In the genomic region with DNA sequence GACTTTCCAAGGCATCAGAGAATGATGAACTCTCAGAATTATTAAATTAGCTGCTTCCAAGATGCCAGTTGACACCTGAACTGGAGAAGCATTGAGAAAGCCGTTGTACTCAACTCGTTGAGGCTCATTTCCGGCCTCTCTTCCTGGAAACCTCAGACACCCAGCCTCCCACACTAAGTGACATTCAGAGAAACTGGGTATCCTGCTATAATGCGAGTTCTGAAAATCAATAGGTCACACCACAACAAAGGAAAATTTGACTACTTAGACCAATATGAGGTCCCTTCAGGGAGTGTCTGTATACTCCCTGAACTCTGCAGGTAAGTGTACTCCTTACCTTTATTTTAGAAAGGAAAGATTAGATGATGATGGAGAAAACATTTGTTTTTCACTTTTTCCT, we compare ENCODE assay signal across 22 cellular contexts. TPM values are rescaled to one million over a fixed set of nuclear protein-coding genes. Genes with fewer than 3 reads are reported as not detected.
A peak's percentile ranks its signal among the peaks of the same experiment; 100 is the strongest.
DNase-seq lines count a peak whose midpoint lies in the region; ATAC-seq and TF ChIP-seq lines count a peak whose summit lies in the region.
"Had no signal": no experiment of that assay in that cellular context is flagged by ENCODE, and none has a peak within 500 bp of the region (broad histone marks: within the 10 kb centered on the region; RNA-seq: fewer than 3 reads in every experiment).

No MANE protein-coding gene starts in this region.

- in situ Hi-C loops in mammary epithelial cell (cut with MboI; ENCODE audit: low sequenced_read_pairs in 2 of 2): no loop called here

- TF ChIP-seq CTCF in OCI-LY7 (conservative IDR thresholded peaks at IDR 0.05; ENCODE audit: low read length) (no peak), mammary epithelial cell (conservative IDR thresholded peaks at IDR 0.05 in 1 of 2, IDR thresholded peaks at IDR 0.05 in 1 of 2; ENCODE audit: extremely low read depth in 1 of 2, insufficient read depth in 1 of 2, low read depth in 1 of 2, low read length in 2 of 2) (no peak)

- no peaks in the 10 kb centered on the region for H3K9me3 ChIP-seq in OCI-LY7 (ENCODE audit: low read length)
- no peaks in the 10 kb centered on the region for H3K9me3 ChIP-seq in mammary epithelial cell (replicated peaks; ENCODE audit: insufficient read depth, low read length)
- H3K9me3 ChIP-seq: neutrophil, spleen, tibial artery had no signal

- H3K36me3 ChIP-seq in OCI-LY7 (ENCODE audit: insufficient read depth, low read length) (no peaks in the 10 kb centered on the region), mammary epithelial cell (ENCODE audit: insufficient read depth, low read length) (no peaks in the 10 kb centered on the region)
- H3K36me3 ChIP-seq: neutrophil, spleen, tibial artery had no signal

- peak overlapping the region; percentile 19 for H3K4me2 ChIP-seq in OCI-LY7 (ENCODE audit: low read length)
- H3K4me2 ChIP-seq in mammary epithelial cell (ENCODE audit: insufficient read depth, low read depth, low read length): no peak overlapping the region

- no peak overlapping the region for H3K9ac ChIP-seq in mammary epithelial cell (ENCODE audit: insufficient read depth, low read length)

- no peak overlapping the region for H3K27ac ChIP-seq in OCI-LY7 (ENCODE audit: low read depth, low read length, poor library complexity, severe bottlenecking)
- H3K27ac ChIP-seq in mammary epithelial cell (ENCODE audit: insufficient read depth, low read depth, low read length): no peak overlapping the region
- H3K27ac ChIP-seq: foreskin keratinocyte, neutrophil, spleen, tibial artery had no signal

- H3K4me1 ChIP-seq in OCI-LY7 (ENCODE audit: insufficient read depth, low read length, poor library complexity, severe bottlenecking) (peaks cover 11% of the 10 kb centered on the region), mammary epithelial cell (ENCODE audit: insufficient read depth, low read length) (no peaks in the 10 kb centered on the region)
- H3K4me1 ChIP-seq: foreskin keratinocyte, spleen, tibial artery had no signal

- CTCF ChIA-PET in OCI-LY7 (lab: Charles Lee; ENCODE audit: unreplicated experiment) (no interaction called here), mammary epithelial cell (lab: Charles Lee; ENCODE audit: low non-redundant PET) (no interaction called here)

- 95% methylated on average over 4 of the region's 4 CpGs for WGBS in mammary epithelial cell (ENCODE audit: low coverage, missing lambda C conversion rate)

- ATAC-seq in stimulated activated effector memory CD8-positive, alpha-beta T cell treated with anti-CD3 and anti-CD28 coated beads, Interleukin-12 subunit alpha, Interleukin-12 subunit beta, amount 100 ng/mL, for 72 hours: peak; percentile 95
- ATAC-seq in Right ventricle myocardium inferior: no peak
- ATAC-seq: foreskin keratinocyte; stimulated activated memory B cell treated with anti-CD40 and anti-IgM and Interleukin-4, amounts not matched to agents 10 μg/mL and 1 μg/mL and 100 μg/mL, for 72 hours had no signal

- dilution Hi-C loops in mammary epithelial cell (cut with HindIII; ENCODE audit: low sequenced_read_pairs): no loop called here

- peaks cover 3% of the 10 kb centered on the region for H3K9me3 Mint-ChIP-seq in activated T-helper 1 cell treated with anti-CD3 and anti-CD28 coated beads, Interleukin-12 subunit alpha, Interleukin-12 subunit beta, Interleukin-2, Interleukin-4 antibody, amounts not matched to agents 30 ng/mL and 10 ng/mL and 1 ng/mL, durations not matched to agents 14 hours and 24 hours and 36 hours
- no peaks in the 10 kb centered on the region for H3K9me3 Mint-ChIP-seq in stimulated activated effector memory CD8-positive, alpha-beta T cell treated with anti-CD3 and anti-CD28 coated beads, Interleukin-12 subunit alpha, Interleukin-12 subunit beta, amount 100 ng/mL, for 72 hours
- H3K9me3 Mint-ChIP-seq: stimulated activated memory B cell treated with anti-CD40 and anti-IgM and Interleukin-4, amounts not matched to agents 10 μg/mL and 1 μg/mL and 100 μg/mL, for 72 hours had no signal

- H3K36me3 Mint-ChIP-seq in activated T-helper 1 cell treated with anti-CD3 and anti-CD28 coated beads, Interleukin-12 subunit alpha, Interleukin-12 subunit beta, Interleukin-2, Interleukin-4 antibody, amounts not matched to agents 30 ng/mL and 10 ng/mL and 1 ng/mL, durations not matched to agents 14 hours and 24 hours and 36 hours (ENCODE audit: low read depth): no peaks in the 10 kb centered on the region
- H3K36me3 Mint-ChIP-seq in stimulated activated effector memory CD8-positive, alpha-beta T cell treated with anti-CD3 and anti-CD28 coated beads, Interleukin-12 subunit alpha, Interleukin-12 subunit beta, amount 100 ng/mL, for 72 hours: no peaks in the 10 kb centered on the region
- H3K36me3 Mint-ChIP-seq: stimulated activated memory B cell treated with anti-CD40 and anti-IgM and Interleukin-4, amounts not matched to agents 10 μg/mL and 1 μg/mL and 100 μg/mL, for 72 hours had no signal

- H3K4me3 ChIP-seq in OCI-LY7 (ENCODE audit: low read depth, low read length, poor library complexity, severe bottlenecking) (no peak overlapping the region), mammary epithelial cell (replicated peaks in 1 of 3; ENCODE audit: insufficient read depth in 1 of 3, low read depth in 2 of 3, low read length in 3 of 3) (no peak overlapping the region)
- H3K4me3 ChIP-seq: lung, spleen, tibial artery had no signal

- H3K9me2 ChIP-seq in OCI-LY7 (ENCODE audit: insufficient read depth, low read length): no peaks in the 10 kb centered on the region

- peak overlapping the region; percentile 47 for H3K27ac Mint-ChIP-seq in activated T-helper 1 cell treated with anti-CD3 and anti-CD28 coated beads, Interleukin-12 subunit alpha, Interleukin-12 subunit beta, Interleukin-2, Interleukin-4 antibody, amounts not matched to agents 30 ng/mL and 10 ng/mL and 1 ng/mL, durations not matched to agents 14 hours and 24 hours and 36 hours
- peak overlapping the region; percentile 3 for H3K27ac Mint-ChIP-seq in stimulated activated effector memory CD8-positive, alpha-beta T cell treated with anti-CD3 and anti-CD28 coated beads, Interleukin-12 subunit alpha, Interleukin-12 subunit beta, amount 100 ng/mL, for 72 hours
- H3K27ac Mint-ChIP-seq: stimulated activated memory B cell treated with anti-CD40 and anti-IgM and Interleukin-4, amounts not matched to agents 10 μg/mL and 1 μg/mL and 100 μg/mL, for 72 hours had no signal

- H3K27me3 Mint-ChIP-seq in activated T-helper 1 cell treated with anti-CD3 and anti-CD28 coated beads, Interleukin-12 subunit alpha, Interleukin-12 subunit beta, Interleukin-2, Interleukin-4 antibody, amounts not matched to agents 30 ng/mL and 10 ng/mL and 1 ng/mL, durations not matched to agents 14 hours and 24 hours and 36 hours (ENCODE audit: insufficient read depth): peaks cover 3% of the 10 kb centered on the region

- peak; percentile 43 for DNase-seq in activated naive CD4-positive, alpha-beta T cell treated with Interleukin-2 at 50 U/mL for 16 hours
- no peak for DNase-seq in activated naive CD4-positive, alpha-beta T cell (lab: John Stamatoyannopoulos, UW)
- DNase-seq in OCI-LY7 (ENCODE audit: low spot score) (peak; percentile 45), Right ventricle myocardium inferior (ENCODE audit: missing footprints) (no peak), mammary epithelial cell (no peak), pons (ENCODE audit: low spot score) (no peak)
- DNase-seq in activated T-helper 1 cell treated with anti-CD3 and anti-CD28 coated beads, Interleukin-12 subunit alpha, Interleukin-12 subunit beta, Interleukin-2, Interleukin-4 antibody, amounts not matched to agents 30 ng/mL and 10 ng/mL and 1 ng/mL, durations not matched to agents 14 hours and 24 hours and 36 hours (ENCODE audit: low spot score): peak; percentile 30
- peak in 1 of 2 donors; percentile 8 for DNase-seq in stimulated activated effector memory CD8-positive, alpha-beta T cell treated with anti-CD3 and anti-CD28 coated beads, Interleukin-12 subunit alpha, Interleukin-12 subunit beta, amount 100 ng/mL, for 72 hours (ENCODE audit: low spot score in 2 of 2)
- DNase-seq: activated gamma-delta T cell treated with Interleukin-2 at 50 U/mL for 16 hours, cerebellar nuclear complex, DMS 273 treated with DMSO at 0.1 percent for 48 hours, erythroblast, foreskin keratinocyte, kidney, NCI-H1417, NCI-H2107, NCI-H524, spleen, tibial artery had no signal

- POLR2A ChIA-PET in OCI-LY7 (lab: Charles Lee): interaction anchor here (0.6 to 1.0 kb wide), 4 partner anchors 8 to 1135 kb away, joined by 3 to 4 read pairs (median 4); no protein-coding TSS in a partner anchor

- BruUV-seq in OCI-LY7 (replicated peaks; lab: Mats Ljungman, UMichigan) (no TSS peak), mammary epithelial cell (replicated peaks; lab: Mats Ljungman, UMichigan) (no TSS peak)

- no peaks in the 10 kb centered on the region for H3K27me3 ChIP-seq in mammary epithelial cell (ENCODE audit: insufficient read depth, low read length)
- H3K27me3 ChIP-seq: foreskin keratinocyte, tibial artery had no signal

- intact Hi-C loops in OCI-LY7 (cut with micrococcal nuclease; ENCODE audit: unreplicated experiment) (no loop called here), Right ventricle myocardium inferior (cut with DNase I) (no loop called here), mammary epithelial cell (cut with micrococcal nuclease) (no loop called here)
- intact Hi-C loops in activated T-helper 1 cell treated with anti-CD3 and anti-CD28 coated beads, Interleukin-12 subunit alpha, Interleukin-12 subunit beta, Interleukin-2, Interleukin-4 antibody, amounts not matched to agents 30 ng/mL and 10 ng/mL and 1 ng/mL, durations not matched to agents 14 hours and 24 hours and 36 hours (cut with micrococcal nuclease): loop anchor here (1.0 to 5.0 kb wide), 2 partner anchors 11 to 1760 kb away; a partner anchor contains a TSS

- no peaks in the 10 kb centered on the region for H4K20me1 ChIP-seq in OCI-LY7 (ENCODE audit: insufficient read depth, low read length)
- H4K20me1 ChIP-seq in mammary epithelial cell (ENCODE audit: insufficient read depth, low read length): no peaks in the 10 kb centered on the region

- peak overlapping the region; percentile 8 for H3K4me3 Mint-ChIP-seq in activated T-helper 1 cell treated with anti-CD3 and anti-CD28 coated beads, Interleukin-12 subunit alpha, Interleukin-12 subunit beta, Interleukin-2, Interleukin-4 antibody, amounts not matched to agents 30 ng/mL and 10 ng/mL and 1 ng/mL, durations not matched to agents 14 hours and 24 hours and 36 hours
- H3K4me3 Mint-ChIP-seq in stimulated activated effector memory CD8-positive, alpha-beta T cell treated with anti-CD3 and anti-CD28 coated beads, Interleukin-12 subunit alpha, Interleukin-12 subunit beta, amount 100 ng/mL, for 72 hours: no peak overlapping the region
- H3K4me3 Mint-ChIP-seq: stimulated activated memory B cell treated with anti-CD40 and anti-IgM and Interleukin-4, amounts not matched to agents 10 μg/mL and 1 μg/mL and 100 μg/mL, for 72 hours had no signal

- H2AFZ ChIP-seq in OCI-LY7 (ENCODE audit: low read length): peak overlapping the region; percentile 85
- H2AFZ ChIP-seq in mammary epithelial cell (ENCODE audit: low read depth, low read length): no peak overlapping the region

- H3K79me2 ChIP-seq in OCI-LY7 (ENCODE audit: insufficient read depth, low read depth, low read length) (no peaks in the 10 kb centered on the region), mammary epithelial cell (ENCODE audit: insufficient read depth, low read length) (no peaks in the 10 kb centered on the region)

- H3K4me1 Mint-ChIP-seq in activated T-helper 1 cell treated with anti-CD3 and anti-CD28 coated beads, Interleukin-12 subunit alpha, Interleukin-12 subunit beta, Interleukin-2, Interleukin-4 antibody, amounts not matched to agents 30 ng/mL and 10 ng/mL and 1 ng/mL, durations not matched to agents 14 hours and 24 hours and 36 hours (ENCODE audit: low read depth): peaks cover 20% of the 10 kb centered on the region
- H3K4me1 Mint-ChIP-seq in stimulated activated effector memory CD8-positive, alpha-beta T cell treated with anti-CD3 and anti-CD28 coated beads, Interleukin-12 subunit alpha, Interleukin-12 subunit beta, amount 100 ng/mL, for 72 hours: peaks cover 14% of the 10 kb centered on the region
- H3K4me1 Mint-ChIP-seq: stimulated activated memory B cell treated with anti-CD40 and anti-IgM and Interleukin-4, amounts not matched to agents 10 μg/mL and 1 μg/mL and 100 μg/mL, for 72 hours had no signal

RNA-seq across cellular contexts. Expression of a gene that starts 51.2 kb away (rescaled TPM):
- not detected in 2 replicates for total RNA-seq in OCI-LY7 (2014; rRNA removed; shearing (Covaris generic))
- total RNA-seq in OCI-LY7 (2022) (0.09 and 0.21 TPM in 2 replicates), Right ventricle myocardium inferior (4.1 TPM), mammary epithelial cell (not detected)
- total RNA-seq in activated T-helper 1 cell treated with anti-CD3 and anti-CD28 coated beads, Interleukin-12 subunit alpha, Interleukin-12 subunit beta, Interleukin-2, Interleukin-4 antibody, amounts not matched to agents 30 ng/mL and 10 ng/mL and 1 ng/mL, durations not matched to agents 14 hours and 24 hours and 36 hours: 0.03 and 0.37 TPM in 2 replicates
- polyA plus RNA-seq in mammary epithelial cell: not detected
- not detected for polyA minus RNA-seq in mammary epithelial cell
- polyA plus RNA-seq: foreskin keratinocyte had no signal

Comparison
In these comparisons a context has a peak if more than half of its experiments do, and no peak if none do; other contexts are left out.
1. DNase-seq: peak in activated naive CD4-positive, alpha-beta T cell treated with Interleukin-2 at 50 U/mL for 16 hours (single experiment), OCI-LY7 (single experiment) and activated T-helper 1 cell treated with anti-CD3 and anti-CD28 coated beads, Interleukin-12 subunit alpha, Interleukin-12 subunit beta, Interleukin-2, Interleukin-4 antibody, amounts not matched to agents 30 ng/mL and 10 ng/mL and 1 ng/mL, durations not matched to agents 14 hours and 24 hours and 36 hours (single experiment); none in activated naive CD4-positive, alpha-beta T cell (0 of 4), Right ventricle myocardium inferior (single experiment), mammary epithelial cell (single experiment) and pons (single experiment).